1 cellular context compared by ENCODE assay signal in genomic region chr10:103814626-103815370, GRCh38.
TF ChIP-seq lines count a peak whose summit lies in the region.

No MANE protein-coding gene starts in this region.

TF ChIP-seq in SK-N-SH, 30 proteins besides CTCF, POLR2A, EP300 and RAD21 (continued from another document):
- TF ChIP-seq PBX3 (IDR thresholded peaks at IDR 0.05) (no peak), MAX (IDR thresholded peaks at IDR 0.05; ENCODE audit: low read depth) (no peak)
